10 cellular contexts compared by ENCODE assay signal in genomic region chr9:127132921-127133647, GRCh38. TPM values are rescaled to one million over a fixed set of nuclear protein-coding genes. Genes with fewer than 3 reads are reported as not detected.
DNase-seq lines count a peak whose midpoint lies in the region; ATAC-seq, FAIRE-seq and TF ChIP-seq lines count a peak whose summit lies in the region.
"Had no signal": no experiment of that assay in that cellular context is flagged by ENCODE, and none has a peak within 500 bp of the region (broad histone marks: within the 10 kb centered on the region; RNA-seq: fewer than 3 reads in every experiment).

No MANE protein-coding gene starts in this region.

- peak; percentile 55 for DNase-seq in COLO668 (lab: John Stamatoyannopoulos, UW; ENCODE audit: unreplicated experiment)
- peak; percentile 47 for DNase-seq in NCI-H2029 treated with DMSO at 0.1 percent for 48 hours (lab: John Stamatoyannopoulos, UW)
- DNase-seq in fibroblast of lung (ENCODE audit: low read depth in 2 of 2): peak; percentile 46 to 61
- DNase-seq in pancreas: no peak
- DNase-seq in NCI-H1048 (lab: John Stamatoyannopoulos, UW): no peak
- DNase-seq in HK-2 (ENCODE audit: unreplicated experiment): no peak
- DNase-seq: stimulated activated CD4-positive, alpha-beta T cell treated with anti-CD3 and anti-CD28 coated beads, Interleukin-15, amount 100 ng/mL, for 24 hours had no signal

- TF ChIP-seq CTCF in fibroblast of lung (conservative IDR thresholded peaks at IDR 0.05 in 1 of 2, IDR thresholded peaks at IDR 0.05 in 1 of 2; ENCODE audit: low read depth in 1 of 2, low read length in 2 of 2): no peak
- TF ChIP-seq CTCF in pancreas (IDR thresholded peaks at IDR 0.05): no peak

- H3K9me3 ChIP-seq in fibroblast of lung (ENCODE audit: control insufficient read depth, insufficient read depth, low read depth, low read length) (no peaks in the 10 kb centered on the region), pancreas (no peaks in the 10 kb centered on the region)

- H3K36me3 ChIP-seq in fibroblast of lung (ENCODE audit: control insufficient read depth, insufficient read depth, low read length) (no peaks in the 10 kb centered on the region), pancreas (no peaks in the 10 kb centered on the region)

- H3K4me3 ChIP-seq in fibroblast of lung (replicated peaks in 1 of 4; ENCODE audit: control extremely low read depth in 1 of 4, insufficient read depth in 1 of 4, low read depth in 3 of 4, low read length in 4 of 4): peak overlapping the region in 1 of 4 experiments; percentile 6
- no peak overlapping the region for H3K4me3 ChIP-seq in pancreas

- peak in 3 of 4 donors; percentile 45 to 64 (median 61) for ATAC-seq in pancreas
- ATAC-seq in GM19351 (IDR thresholded peaks at IDR 0.05; ENCODE audit: unreplicated experiment): no peak
- no peak for ATAC-seq in GM19397 (IDR thresholded peaks at IDR 0.05; ENCODE audit: unreplicated experiment)

- WGBS in pancreas, 2 donors: 80 to 88% methylated on average over 15 of the region's 15 CpGs

- intact Hi-C loops in pancreas (cut with DNase I): no loop called here

- H3K9ac ChIP-seq in fibroblast of lung (ENCODE audit: insufficient read depth, low read length): peak overlapping the region; percentile 39

- H3K27me3 ChIP-seq in fibroblast of lung (ENCODE audit: control insufficient read depth, insufficient read depth, low read length) (no peaks in the 10 kb centered on the region), pancreas (no peaks in the 10 kb centered on the region)

- H3K27ac ChIP-seq in fibroblast of lung (ENCODE audit: insufficient read depth, low read length) (peak overlapping the region; percentile 96), pancreas (peak overlapping the region in 1 of 4 donors; percentile 10)

- H2AFZ ChIP-seq in fibroblast of lung (ENCODE audit: low read length): no peak overlapping the region

- peak overlapping the region; percentile 80 for H3K4me2 ChIP-seq in fibroblast of lung (ENCODE audit: extremely low read depth, insufficient read depth, low read length)

- no peak for FAIRE-seq in pancreas (lab: Jason Lieb, UNC)

- H3K4me1 ChIP-seq in fibroblast of lung (ENCODE audit: control insufficient read depth, extremely low read depth, insufficient read depth, low read length) (peaks cover 49% of the 10 kb centered on the region), pancreas (peaks cover 0 to 9% (median 0%) of the 10 kb centered on the region in 3 donors)

- H4K20me1 ChIP-seq in fibroblast of lung (ENCODE audit: control insufficient read depth, extremely low read depth, insufficient read depth, low read length): no peaks in the 10 kb centered on the region

- no peaks in the 10 kb centered on the region for H3K79me2 ChIP-seq in fibroblast of lung (ENCODE audit: control insufficient read depth, insufficient read depth, low read length)

RNA-seq across cellular contexts. Expression of gene ANGPTL2, which starts 10.6 kb away (rescaled TPM):
- total RNA-seq in fibroblast of lung: 108 and 163 TPM in 2 replicates
- polyA plus RNA-seq in fibroblast of lung: 56.9 and 128 TPM in 2 replicates
- 57.6 and 130 TPM in 2 replicates for polyA plus RNA-seq in fibroblast of lung (2012)
- 60.0 and 118 TPM in 2 replicates for polyA minus RNA-seq in fibroblast of lung (ENCODE audit: low replicate concordance)
- 1 to 10 TPM; 1.4 to 4.6 (median 2.6) TPM for total RNA-seq in pancreas
- 1 to 10 TPM; 1.2 to 2.3 TPM for polyA plus RNA-seq in pancreas
- total RNA-seq: T-helper 2 cell treated with Interferon-gamma antibody and Interleukin-4, amounts not matched to agents 100 ng/mL and 5 ng/mL, for 36 hours had no signal

Comparison
In these comparisons a context has a peak if more than half of its experiments do, and no peak if none do; other contexts are left out.
1. DNase-seq: peak in COLO668 (single experiment), NCI-H2029 treated with DMSO at 0.1 percent for 48 hours (single experiment) and fibroblast of lung (2 of 2); none in pancreas (0 of 6), NCI-H1048 (single experiment) and HK-2 (single experiment).
2. ATAC-seq: peak in pancreas (3 of 4); none in GM19351 (single experiment) and GM19397 (single experiment).
3. RNA of gene ANGPTL2, which starts 10.6 kb away (total RNA-seq): 108 to 163 TPM in fibroblast of lung; 1.4 to 4.6 TPM in pancreas; every median in the first group is over 10 times any median in the second.